23 cellular contexts compared by ENCODE assay signal in the genomic region with DNA sequence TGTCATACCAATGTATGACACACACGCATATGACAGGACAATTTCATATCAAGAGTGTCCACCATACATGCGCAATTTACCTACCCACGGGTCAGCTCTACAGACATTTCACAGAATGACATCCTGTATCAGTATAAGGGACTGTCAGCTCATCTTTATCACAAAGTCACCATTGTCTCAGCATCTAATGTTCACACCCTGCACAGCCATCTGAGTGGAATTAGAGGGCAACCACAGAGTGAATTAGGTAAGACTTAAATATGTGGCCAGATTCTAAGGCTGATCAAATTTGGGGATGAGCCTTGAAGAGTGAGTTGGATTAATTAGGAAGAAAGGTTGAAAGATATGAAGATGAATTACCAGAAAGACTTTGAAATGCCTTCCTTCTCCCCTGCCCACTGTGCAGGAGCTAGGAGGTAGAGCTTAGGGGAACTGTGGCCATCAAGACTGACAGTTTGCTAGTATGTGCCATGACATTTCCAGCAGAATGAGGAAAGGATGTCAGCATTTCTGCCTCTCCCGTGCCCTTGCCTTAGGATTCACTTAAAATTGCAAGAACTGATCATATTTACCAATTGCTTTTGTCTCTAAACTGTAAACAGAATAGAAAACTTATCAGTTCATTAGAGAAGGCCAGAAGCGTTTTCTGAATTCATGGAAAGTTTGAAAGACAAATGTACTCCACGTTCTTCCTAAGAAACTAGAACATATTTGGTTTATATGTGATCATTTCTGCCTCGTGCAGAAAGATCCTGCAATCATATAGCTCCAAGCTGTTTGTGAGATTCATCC.
"Had no signal": no experiment of that assay in that cellular context is flagged by ENCODE, and none has a peak within 500 bp of the region (broad histone marks: within the 10 kb centered on the region; RNA-seq: fewer than 3 reads in every experiment).

No MANE protein-coding gene starts in this region.

- H3K4me3 ChIP-seq: SJSA1 had no signal

- H3K27me3 ChIP-seq: SJSA1 had no signal

- H3K4me2 ChIP-seq: KMS-11, SK-N-SH had no signal

- H3K27ac ChIP-seq: KMS-11, SJSA1 had no signal

- ATAC-seq: HepG2 had no signal

- DNase-seq: IMR-90, Kasumi-1, MM.1S, NCI-H1092 treated with DMSO at 0.1 percent for 48 hours, NCI-H1436, NCI-H187, NCI-H2029, NCI-H2081 treated with DMSO at 0.1 percent for 48 hours, NCI-H2171, NCI-H226, NCI-H446, NCI-H510A, NCI-H524 treated with DMSO at 0.1 percent for 48 hours, NCI-H69, NCI-H774, Right ventricle myocardium superior, RPMI8226, SIG-M5, SK-N-SH, SW 1271 had no signal

- H3K36me3 ChIP-seq: SJSA1 had no signal

- H3K9ac ChIP-seq: KMS-11, SK-N-SH had no signal

- H3K9me3 ChIP-seq: SJSA1, SK-N-SH had no signal

- H3K4me1 ChIP-seq: SJSA1 had no signal
